8 cellular contexts compared by ENCODE assay signal in the genomic region with DNA sequence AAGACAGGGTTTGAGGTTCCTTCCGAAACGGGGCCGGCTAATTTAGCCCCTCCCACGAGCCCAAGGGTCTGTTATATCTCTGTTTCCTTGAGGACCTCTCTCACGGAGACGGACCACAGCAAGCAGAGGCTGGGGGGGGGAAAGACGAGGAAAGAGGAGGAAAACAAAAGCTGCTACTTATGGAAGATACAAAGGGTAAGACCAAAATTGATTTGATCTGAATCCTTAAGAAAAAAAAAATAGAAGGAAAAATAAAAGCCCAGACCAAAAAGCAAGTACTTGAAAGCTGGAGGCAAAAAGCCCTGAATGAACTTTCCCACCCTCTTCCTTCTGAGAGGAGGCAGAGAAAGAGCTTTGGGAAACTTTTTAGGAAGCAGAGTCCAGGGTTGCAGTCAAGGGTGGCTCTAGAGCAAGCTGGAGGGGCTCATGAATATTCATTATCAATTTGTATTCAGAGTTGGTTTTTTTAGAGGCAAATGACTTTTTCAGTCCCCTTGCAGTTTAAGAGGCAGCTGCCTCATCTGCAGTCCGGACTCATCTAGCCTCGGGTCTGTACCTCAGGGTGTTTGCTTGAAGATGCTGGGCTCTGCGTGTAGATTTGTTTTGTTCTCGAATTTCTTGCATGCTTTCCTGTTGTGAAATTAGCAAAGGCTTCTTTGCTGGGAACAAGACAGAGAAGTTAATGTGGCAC. TPM values are rescaled to one million over a fixed set of nuclear protein-coding genes. Genes with fewer than 3 reads are reported as not detected.
DNase-seq lines count a peak whose midpoint lies in the region; ATAC-seq and TF ChIP-seq lines count a peak whose summit lies in the region.

A gene with protein sequence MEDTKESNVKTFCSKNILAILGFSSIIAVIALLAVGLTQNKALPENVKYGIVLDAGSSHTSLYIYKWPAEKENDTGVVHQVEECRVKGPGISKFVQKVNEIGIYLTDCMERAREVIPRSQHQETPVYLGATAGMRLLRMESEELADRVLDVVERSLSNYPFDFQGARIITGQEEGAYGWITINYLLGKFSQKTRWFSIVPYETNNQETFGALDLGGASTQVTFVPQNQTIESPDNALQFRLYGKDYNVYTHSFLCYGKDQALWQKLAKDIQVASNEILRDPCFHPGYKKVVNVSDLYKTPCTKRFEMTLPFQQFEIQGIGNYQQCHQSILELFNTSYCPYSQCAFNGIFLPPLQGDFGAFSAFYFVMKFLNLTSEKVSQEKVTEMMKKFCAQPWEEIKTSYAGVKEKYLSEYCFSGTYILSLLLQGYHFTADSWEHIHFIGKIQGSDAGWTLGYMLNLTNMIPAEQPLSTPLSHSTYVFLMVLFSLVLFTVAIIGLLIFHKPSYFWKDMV (plus strand): TSS at position 103 of the 691 bp plus-strand sequence. CDS start 77 bp downstream, at position 180.

- no peaks in the 10 kb centered on the region for H3K36me3 ChIP-seq in brain microvascular endothelial cell (replicated peaks)
- H3K36me3 ChIP-seq in subcutaneous abdominal adipose tissue (ENCODE audit: control insufficient read depth in 5 of 5, insufficient read depth in 5 of 5, low read length in 5 of 5) = no peaks in the 10 kb centered on the region

- H3K27me3 ChIP-seq in brain microvascular endothelial cell (replicated peaks) (no peaks in the 10 kb centered on the region), layer of hippocampus (ENCODE audit: control insufficient read depth, insufficient read depth, low read length) (no peaks in the 10 kb centered on the region), subcutaneous abdominal adipose tissue (ENCODE audit: control insufficient read depth in 5 of 5, insufficient read depth in 4 of 5, low read length in 5 of 5) (peaks cover 0 to 4% (median 0%) of the 10 kb centered on the region in 5 donors)

- H3K27ac ChIP-seq in brain microvascular endothelial cell = no peak within 1 kb of the TSS
- H3K27ac ChIP-seq in layer of hippocampus (ENCODE audit: low read depth, low read length) = peak within 1 kb of the TSS; percentile 60
- peak within 1 kb of the TSS; percentile 33 for H3K27ac ChIP-seq in subcutaneous abdominal adipose tissue (ENCODE audit: low read depth, low read length)

- in situ Hi-C loops in G401 (cut with HindIII; ENCODE audit: low sequenced_read_pairs) (no loop called here), brain microvascular endothelial cell (cut with HindIII; ENCODE audit: low pct_ligation_motif_present, low sequenced_read_pairs) (no loop called here)

- DNase-seq in G401 (ENCODE audit: low spot score) (peak; percentile 10), brain microvascular endothelial cell (peak; percentile 12), NCI-H2227 (lab: John Stamatoyannopoulos, UW; ENCODE audit: unreplicated experiment) (no peak), SHP77 treated with DMSO at 0.1 percent for 48 hours (lab: John Stamatoyannopoulos, UW) (no peak), NCI-H526 treated with DMSO at 0.1 percent for 48 hours (lab: John Stamatoyannopoulos, UW) (no peak)

- ATAC-seq in HG03045 (IDR thresholded peaks at IDR 0.05; ENCODE audit: unreplicated experiment) = peak; percentile 26

- H3K9me3 ChIP-seq in subcutaneous abdominal adipose tissue (ENCODE audit: control insufficient read depth in 5 of 5, low read length in 5 of 5) = no peaks in the 10 kb centered on the region

- peaks cover 0 to 18% (median 4%) of the 10 kb centered on the region in 5 donors for H3K4me1 ChIP-seq in subcutaneous abdominal adipose tissue (ENCODE audit: control insufficient read depth in 5 of 5, insufficient read depth in 5 of 5, low read length in 5 of 5)

- H3K9ac ChIP-seq in subcutaneous abdominal adipose tissue (ENCODE audit: low read length in 5 of 5) = peak within 1 kb of the TSS in 2 of 5 donors; percentile 31 to 60

- no peak for TF ChIP-seq CTCF in brain microvascular endothelial cell (IDR thresholded peaks at IDR 0.05; ENCODE audit: low read depth, low read length, missing control alignments)

- H3K4me3 ChIP-seq in brain microvascular endothelial cell (ENCODE audit: low read depth, low read length) (peak within 1 kb of the TSS; percentile 34), subcutaneous abdominal adipose tissue (ENCODE audit: low read depth in 1 of 5, low read length in 5 of 5) (peak within 1 kb of the TSS; percentile 7 to 53 (median 45))

RNA-seq across cellular contexts. Expression of the gene that starts here (rescaled TPM):
- total RNA-seq in G401 (2014; rRNA removed; shearing (Covaris generic)) = not detected in 2 replicates

Comparison
In these comparisons a context has a peak if more than half of its experiments do, and no peak if none do; other contexts are left out.
1. Peak in DNase-seq in G401; RNA of the gene not detected or under 1 TPM.